In the genomic region with DNA sequence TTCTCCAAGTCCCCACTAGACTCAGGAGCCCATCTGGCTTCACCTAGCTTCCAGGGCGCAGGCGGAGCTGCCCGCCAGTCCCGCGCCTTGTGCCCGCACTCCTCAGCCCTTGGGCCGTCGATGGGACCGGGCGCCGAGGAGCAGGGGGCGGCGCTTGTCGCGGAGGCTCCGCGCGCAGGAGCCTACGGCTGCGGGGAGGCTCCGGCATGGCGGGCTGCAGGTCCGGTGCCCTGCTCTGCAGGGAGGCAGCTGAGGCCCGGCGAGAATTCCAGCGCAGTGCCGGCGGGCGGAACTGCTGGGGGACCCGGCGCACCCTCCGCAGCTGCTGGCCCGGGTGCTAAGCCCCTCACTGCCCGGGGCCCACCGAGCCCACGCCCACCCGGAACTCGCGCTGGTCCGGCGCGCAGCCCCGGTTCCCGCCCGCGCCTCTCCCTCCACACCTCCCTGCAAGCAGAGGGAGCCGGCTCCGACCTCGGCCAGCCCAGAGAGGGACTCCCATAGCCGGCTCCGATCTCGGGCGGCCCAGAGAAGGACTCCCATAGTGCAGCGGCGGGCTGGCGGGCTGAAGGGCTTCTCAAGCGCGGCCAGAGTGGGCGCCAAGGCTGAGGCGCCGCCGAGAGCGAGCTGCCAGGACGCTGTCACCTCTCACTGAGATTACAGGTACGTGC, we compare ENCODE assay signal across 22 cellular contexts.
"Had no signal": no experiment of that assay in that cellular context is flagged by ENCODE, and none has a peak within 500 bp of the region (broad histone marks: within the 10 kb centered on the region; RNA-seq: fewer than 3 reads in every experiment).

No MANE protein-coding gene starts in this region.

- H3K27ac ChIP-seq: SJCRH30 had no signal

- H3K9me3 ChIP-seq: SJCRH30 had no signal

- H3K4me3 ChIP-seq: MG63, SJCRH30 had no signal

- H3K27me3 ChIP-seq: SJCRH30 had no signal

- H3K36me3 ChIP-seq: MG63, SJCRH30 had no signal

- ATAC-seq: HepG2, SK-N-SH treated with all-trans-retinoic acid at 6 μM for 48 hours had no signal

- DNase-seq: IMR-90, Karpas-422, KG1, MG63, NCI-H1092, NCI-H1105 treated with DMSO at 0.1 percent for 48 hours, NCI-H1417 treated with DMSO at 0.1 percent for 48 hours, NCI-H187, NCI-H2029, NCI-H2081 treated with DMSO at 0.1 percent for 48 hours, NCI-H2171, NCI-H226, NCI-H446, NCI-H510A, NCI-H524 treated with DMSO at 0.1 percent for 48 hours, NCI-H69, NCI-H774, RPMI8226, SHP77 treated with DMSO at 0.1 percent for 48 hours, SJCRH30 had no signal
